In genomic region chr14:30874120-30874998, GRCh38 we compare ENCODE assay signal across 1 cellular context.
TF ChIP-seq lines count a peak whose summit lies in the region.

TSS of gene COCH (plus strand) at chr14:30874559. CDS start at chr14:30874939, 380 bp downstream.

TF ChIP-seq in K562, 482 proteins besides CTCF, POLR2A, EP300 and RAD21 (continued from another document and continues in another):
- no peak for TF ChIP-seq RREB1 (CRISPR knock-in tag; IDR thresholded peaks at IDR 0.05)
- no peak for TF ChIP-seq HNRNPH1 (optimal IDR thresholded peaks at IDR 0.05; ENCODE audit: low read depth, low read length)
- no peak for TF ChIP-seq ETV6 (IDR thresholded peaks at IDR 0.05; ENCODE audit: borderline replicate concordance in 1 of 2, low read depth in 2 of 2, low read length in 1 of 2)
- no peak for TF ChIP-seq ETV6 (CRISPR knock-in tag; IDR thresholded peaks at IDR 0.05; ENCODE audit: borderline replicate concordance)
- no peak for TF ChIP-seq CEBPG (CRISPR knock-in tag; IDR thresholded peaks at IDR 0.05)
- TF ChIP-seq CEBPG (tag; conservative IDR thresholded peaks at IDR 0.05 in 1 of 2, IDR thresholded peaks at IDR 0.05 in 1 of 2), result no peak
- no peak for TF ChIP-seq SMARCE1 (IDR thresholded peaks at IDR 0.05)
- TF ChIP-seq ZNF24 (IDR thresholded peaks at IDR 0.05), result no peak
- TF ChIP-seq POU5F1 (IDR thresholded peaks at IDR 0.05; ENCODE audit: borderline replicate concordance, low read depth, low read length, partially characterized antibody), result no peak
- TF ChIP-seq HES1 (IDR thresholded peaks at IDR 0.05; ENCODE audit: low read depth), result no peak
- TF ChIP-seq ZBTB40 (IDR thresholded peaks at IDR 0.05), result no peak
- TF ChIP-seq ZBTB40 (CRISPR knock-in tag; IDR thresholded peaks at IDR 0.05), result no peak
- TF ChIP-seq FOXJ2 (tag; IDR thresholded peaks at IDR 0.05), result no peak
- TF ChIP-seq RFX1 (IDR thresholded peaks at IDR 0.05), result no peak
- no peak for TF ChIP-seq COPS2 (conservative IDR thresholded peaks at IDR 0.05)
- no peak for TF ChIP-seq ZNF217 (CRISPR knock-in tag; IDR thresholded peaks at IDR 0.05)
- no peak for TF ChIP-seq RHOXF2B (CRISPR knock-in tag; conservative IDR thresholded peaks at IDR 0.05)
- no peak for TF ChIP-seq MLX (CRISPR knock-in tag; conservative IDR thresholded peaks at IDR 0.05)
- no peak; the same call in 1 of the 2 replicates for TF ChIP-seq E2F3 (CRISPR knock-in tag; IDR thresholded peaks at IDR 0.05)
- TF ChIP-seq BRF1 (IDR thresholded peaks at IDR 0.05; ENCODE audit: borderline replicate concordance, extremely low read depth, insufficient read length), result no peak
- TF ChIP-seq HDAC8 (tag; IDR thresholded peaks at IDR 0.05), result no peak
- TF ChIP-seq ZFPM2 (CRISPR knock-in tag; IDR thresholded peaks at IDR 0.05), result no peak
- no peak for TF ChIP-seq SRSF1 (IDR thresholded peaks at IDR 0.05; ENCODE audit: low read depth, low read length)
- TF ChIP-seq HMG20A (CRISPR knock-in tag; conservative IDR thresholded peaks at IDR 0.05), result no peak
- no peak for TF ChIP-seq KLF13 (tag; IDR thresholded peaks at IDR 0.05; ENCODE audit: borderline replicate concordance, low read depth)
- no peak for TF ChIP-seq PHB (CRISPR knock-in tag; IDR thresholded peaks at IDR 0.05)
- TF ChIP-seq HMGN3 (IDR thresholded peaks at IDR 0.05; ENCODE audit: borderline replicate concordance, extremely low read depth, insufficient read length, low read depth, low read length), result peak; percentile 69
- TF ChIP-seq ZNF76 (CRISPR knock-in tag; IDR thresholded peaks at IDR 0.05; ENCODE audit: borderline replicate concordance), result no peak
- TF ChIP-seq ZBTB11 (CRISPR knock-in tag; IDR thresholded peaks at IDR 0.05), result peak in 1 of 3 experiments; percentile 54; a peak in 1 of 6 replicates
- no peak for TF ChIP-seq ELK3 (CRISPR knock-in tag; IDR thresholded peaks at IDR 0.05)
- TF ChIP-seq ZNF785 (CRISPR knock-in tag; IDR thresholded peaks at IDR 0.05), result no peak
- TF ChIP-seq LEF1 (IDR thresholded peaks at IDR 0.05), result no peak
- TF ChIP-seq XRCC4 (IDR thresholded peaks at IDR 0.05; ENCODE audit: extremely low read depth, insufficient read depth, insufficient read length), result no peak
- no peak for TF ChIP-seq RFX7 (CRISPR knock-in tag; IDR thresholded peaks at IDR 0.05)
- TF ChIP-seq ZFP1 (CRISPR knock-in tag; IDR thresholded peaks at IDR 0.05), result no peak
- TF ChIP-seq ZNF239 (CRISPR knock-in tag; IDR thresholded peaks at IDR 0.05), result no peak
- no peak for TF ChIP-seq ESRRB (CRISPR knock-in tag; IDR thresholded peaks at IDR 0.05; ENCODE audit: borderline replicate concordance)
- TF ChIP-seq GATAD2B (IDR thresholded peaks at IDR 0.05; ENCODE audit: borderline replicate concordance), result no peak
- TF ChIP-seq STAT6 (CRISPR knock-in tag; IDR thresholded peaks at IDR 0.05), result no peak
- TF ChIP-seq ZBTB17 (CRISPR knock-in tag; IDR thresholded peaks at IDR 0.05), result peak; percentile 93
- TF ChIP-seq ELF1 (tag; IDR thresholded peaks at IDR 0.05), result no peak
